In the genomic region with DNA sequence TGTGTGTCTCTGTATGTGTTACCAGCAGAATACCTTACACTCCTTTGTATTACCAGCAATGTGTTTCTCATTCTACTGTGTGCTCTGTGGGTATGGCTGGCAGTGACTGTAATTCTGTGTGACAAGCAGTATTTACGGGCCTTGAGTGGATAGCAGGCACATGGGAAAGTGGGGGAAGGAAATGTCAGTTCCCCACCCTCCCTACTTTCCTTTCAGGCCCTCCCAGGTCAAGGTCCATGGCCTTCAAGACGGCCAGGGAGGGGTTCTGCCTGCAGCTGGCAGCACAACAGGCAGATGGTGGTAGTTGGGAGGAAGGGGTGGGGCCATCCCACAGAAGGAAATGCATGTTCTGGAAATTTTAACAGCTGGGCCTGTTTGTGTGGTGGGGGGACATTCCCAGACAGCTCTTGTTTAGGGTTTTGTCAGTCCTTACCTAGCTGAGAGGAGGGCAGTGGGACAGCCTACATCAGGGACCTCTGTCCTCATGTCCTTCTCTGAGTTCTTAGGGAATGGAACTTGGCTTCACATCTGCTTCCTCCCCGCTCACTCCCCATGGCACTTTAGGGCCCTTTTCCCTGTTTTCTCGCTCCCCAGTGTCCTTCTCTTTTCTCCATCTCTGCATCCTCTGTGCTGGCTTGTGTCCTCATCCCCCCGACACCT, we compare ENCODE assay signal across 1 cellular context.
TF ChIP-seq lines count a peak whose summit lies in the region.

No MANE protein-coding gene starts in this region.

TF ChIP-seq in HepG2, 621 proteins besides CTCF, POLR2A, EP300 and RAD21 (continued from another document):
- TF ChIP-seq, protein P1, sequence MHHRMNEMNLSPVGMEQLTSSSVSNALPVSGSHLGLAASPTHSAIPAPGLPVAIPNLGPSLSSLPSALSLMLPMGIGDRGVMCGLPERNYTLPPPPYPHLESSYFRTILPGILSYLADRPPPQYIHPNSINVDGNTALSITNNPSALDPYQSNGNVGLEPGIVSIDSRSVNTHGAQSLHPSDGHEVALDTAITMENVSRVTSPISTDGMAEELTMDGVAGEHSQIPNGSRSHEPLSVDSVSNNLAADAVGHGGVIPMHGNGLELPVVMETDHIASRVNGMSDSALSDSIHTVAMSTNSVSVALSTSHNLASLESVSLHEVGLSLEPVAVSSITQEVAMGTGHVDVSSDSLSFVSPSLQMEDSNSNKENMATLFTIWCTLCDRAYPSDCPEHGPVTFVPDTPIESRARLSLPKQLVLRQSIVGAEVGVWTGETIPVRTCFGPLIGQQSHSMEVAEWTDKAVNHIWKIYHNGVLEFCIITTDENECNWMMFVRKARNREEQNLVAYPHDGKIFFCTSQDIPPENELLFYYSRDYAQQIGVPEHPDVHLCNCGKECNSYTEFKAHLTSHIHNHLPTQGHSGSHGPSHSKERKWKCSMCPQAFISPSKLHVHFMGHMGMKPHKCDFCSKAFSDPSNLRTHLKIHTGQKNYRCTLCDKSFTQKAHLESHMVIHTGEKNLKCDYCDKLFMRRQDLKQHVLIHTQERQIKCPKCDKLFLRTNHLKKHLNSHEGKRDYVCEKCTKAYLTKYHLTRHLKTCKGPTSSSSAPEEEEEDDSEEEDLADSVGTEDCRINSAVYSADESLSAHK (CRISPR knock-in tag; IDR thresholded peaks at IDR 0.05; ENCODE audit: borderline replicate concordance) = no peak
- TF ChIP-seq NFE2L1 (CRISPR knock-in tag; IDR thresholded peaks at IDR 0.05; ENCODE audit: borderline replicate concordance) (no peak), CHD4 (IDR thresholded peaks at IDR 0.05; ENCODE audit: borderline replicate concordance, low read length) (no peak), FOXA1 (IDR thresholded peaks at IDR 0.05) (no peak), FOXA1 (CRISPR knock-in tag; IDR thresholded peaks at IDR 0.05) (no peak), HNRNPK (IDR thresholded peaks at IDR 0.05; ENCODE audit: low read depth, low read length, poor library complexity, severe bottlenecking) (no peak), TRIM24 (CRISPR knock-in tag; IDR thresholded peaks at IDR 0.05) (no peak), NCOA1 (CRISPR knock-in tag; IDR thresholded peaks at IDR 0.05) (no peak), CAMTA2 (CRISPR knock-in tag; IDR thresholded peaks at IDR 0.05; ENCODE audit: borderline replicate concordance) (no peak), SMYD3 (CRISPR knock-in tag; IDR thresholded peaks at IDR 0.05) (no peak), SOX6 (IDR thresholded peaks at IDR 0.05) (no peak), SOX6 (CRISPR knock-in tag; IDR thresholded peaks at IDR 0.05) (peak; percentile 32), CENPT (CRISPR knock-in tag; IDR thresholded peaks at IDR 0.05; ENCODE audit: low read depth) (no peak), ZNF230 (CRISPR knock-in tag; IDR thresholded peaks at IDR 0.05) (no peak), KAT7 (CRISPR knock-in tag; IDR thresholded peaks at IDR 0.05; ENCODE audit: borderline replicate concordance) (no peak), PAF1 (CRISPR knock-in tag; IDR thresholded peaks at IDR 0.05) (0 out of 2 replicates have a peak, but pooled peaks have one; percentile 10), RARA (CRISPR knock-in tag; IDR thresholded peaks at IDR 0.05) (no peak), ZSCAN29 (CRISPR knock-in tag; conservative IDR thresholded peaks at IDR 0.05) (no peak)
- TF ChIP-seq, protein P2, sequence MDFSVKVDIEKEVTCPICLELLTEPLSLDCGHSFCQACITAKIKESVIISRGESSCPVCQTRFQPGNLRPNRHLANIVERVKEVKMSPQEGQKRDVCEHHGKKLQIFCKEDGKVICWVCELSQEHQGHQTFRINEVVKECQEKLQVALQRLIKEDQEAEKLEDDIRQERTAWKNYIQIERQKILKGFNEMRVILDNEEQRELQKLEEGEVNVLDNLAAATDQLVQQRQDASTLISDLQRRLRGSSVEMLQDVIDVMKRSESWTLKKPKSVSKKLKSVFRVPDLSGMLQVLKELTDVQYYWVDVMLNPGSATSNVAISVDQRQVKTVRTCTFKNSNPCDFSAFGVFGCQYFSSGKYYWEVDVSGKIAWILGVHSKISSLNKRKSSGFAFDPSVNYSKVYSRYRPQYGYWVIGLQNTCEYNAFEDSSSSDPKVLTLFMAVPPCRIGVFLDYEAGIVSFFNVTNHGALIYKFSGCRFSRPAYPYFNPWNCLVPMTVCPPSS (IDR thresholded peaks at IDR 0.05) = no peak
- TF ChIP-seq, protein P3, sequence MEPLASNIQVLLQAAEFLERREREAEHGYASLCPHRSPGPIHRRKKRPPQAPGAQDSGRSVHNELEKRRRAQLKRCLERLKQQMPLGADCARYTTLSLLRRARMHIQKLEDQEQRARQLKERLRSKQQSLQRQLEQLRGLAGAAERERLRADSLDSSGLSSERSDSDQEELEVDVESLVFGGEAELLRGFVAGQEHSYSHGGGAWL (CRISPR knock-in tag; IDR thresholded peaks at IDR 0.05) = no peak
- TF ChIP-seq, protein P4, sequence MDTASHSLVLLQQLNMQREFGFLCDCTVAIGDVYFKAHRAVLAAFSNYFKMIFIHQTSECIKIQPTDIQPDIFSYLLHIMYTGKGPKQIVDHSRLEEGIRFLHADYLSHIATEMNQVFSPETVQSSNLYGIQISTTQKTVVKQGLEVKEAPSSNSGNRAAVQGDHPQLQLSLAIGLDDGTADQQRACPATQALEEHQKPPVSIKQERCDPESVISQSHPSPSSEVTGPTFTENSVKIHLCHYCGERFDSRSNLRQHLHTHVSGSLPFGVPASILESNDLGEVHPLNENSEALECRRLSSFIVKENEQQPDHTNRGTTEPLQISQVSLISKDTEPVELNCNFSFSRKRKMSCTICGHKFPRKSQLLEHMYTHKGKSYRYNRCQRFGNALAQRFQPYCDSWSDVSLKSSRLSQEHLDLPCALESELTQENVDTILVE (CRISPR knock-in tag; IDR thresholded peaks at IDR 0.05) = no peak
- TF ChIP-seq, protein P5, sequence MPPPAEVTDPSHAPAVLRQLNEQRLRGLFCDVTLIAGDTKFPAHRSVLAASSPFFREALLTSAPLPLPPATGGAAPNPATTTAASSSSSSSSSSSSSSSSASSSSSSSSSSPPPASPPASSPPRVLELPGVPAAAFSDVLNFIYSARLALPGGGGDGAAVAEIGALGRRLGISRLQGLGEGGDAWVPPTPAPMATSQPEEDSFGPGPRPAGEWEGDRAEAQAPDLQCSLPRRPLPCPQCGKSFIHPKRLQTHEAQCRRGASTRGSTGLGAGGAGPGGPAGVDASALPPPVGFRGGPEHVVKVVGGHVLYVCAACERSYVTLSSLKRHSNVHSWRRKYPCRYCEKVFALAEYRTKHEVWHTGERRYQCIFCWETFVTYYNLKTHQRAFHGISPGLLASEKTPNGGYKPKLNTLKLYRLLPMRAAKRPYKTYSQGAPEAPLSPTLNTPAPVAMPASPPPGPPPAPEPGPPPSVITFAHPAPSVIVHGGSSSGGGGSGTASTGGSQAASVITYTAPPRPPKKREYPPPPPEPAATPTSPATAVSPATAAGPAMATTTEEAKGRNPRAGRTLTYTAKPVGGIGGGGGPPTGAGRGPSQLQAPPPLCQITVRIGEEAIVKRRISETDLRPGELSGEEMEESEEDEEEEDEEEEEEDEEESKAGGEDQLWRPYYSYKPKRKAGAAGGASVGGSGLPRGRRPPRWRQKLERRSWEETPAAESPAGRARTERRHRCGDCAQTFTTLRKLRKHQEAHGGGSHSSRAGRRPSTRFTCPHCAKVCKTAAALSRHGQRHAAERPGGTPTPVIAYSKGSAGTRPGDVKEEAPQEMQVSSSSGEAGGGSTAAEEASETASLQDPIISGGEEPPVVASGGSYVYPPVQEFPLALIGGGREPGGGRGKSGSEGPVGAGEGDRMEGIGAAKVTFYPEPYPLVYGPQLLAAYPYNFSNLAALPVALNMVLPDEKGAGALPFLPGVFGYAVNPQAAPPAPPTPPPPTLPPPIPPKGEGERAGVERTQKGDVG (CRISPR knock-in tag; IDR thresholded peaks at IDR 0.05; ENCODE audit: borderline replicate concordance) = no peak
- TF ChIP-seq, protein P6, sequence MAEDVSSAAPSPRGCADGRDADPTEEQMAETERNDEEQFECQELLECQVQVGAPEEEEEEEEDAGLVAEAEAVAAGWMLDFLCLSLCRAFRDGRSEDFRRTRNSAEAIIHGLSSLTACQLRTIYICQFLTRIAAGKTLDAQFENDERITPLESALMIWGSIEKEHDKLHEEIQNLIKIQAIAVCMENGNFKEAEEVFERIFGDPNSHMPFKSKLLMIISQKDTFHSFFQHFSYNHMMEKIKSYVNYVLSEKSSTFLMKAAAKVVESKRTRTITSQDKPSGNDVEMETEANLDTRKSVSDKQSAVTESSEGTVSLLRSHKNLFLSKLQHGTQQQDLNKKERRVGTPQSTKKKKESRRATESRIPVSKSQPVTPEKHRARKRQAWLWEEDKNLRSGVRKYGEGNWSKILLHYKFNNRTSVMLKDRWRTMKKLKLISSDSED (CRISPR knock-in tag; IDR thresholded peaks at IDR 0.05) = no peak
- TF ChIP-seq, protein P7, sequence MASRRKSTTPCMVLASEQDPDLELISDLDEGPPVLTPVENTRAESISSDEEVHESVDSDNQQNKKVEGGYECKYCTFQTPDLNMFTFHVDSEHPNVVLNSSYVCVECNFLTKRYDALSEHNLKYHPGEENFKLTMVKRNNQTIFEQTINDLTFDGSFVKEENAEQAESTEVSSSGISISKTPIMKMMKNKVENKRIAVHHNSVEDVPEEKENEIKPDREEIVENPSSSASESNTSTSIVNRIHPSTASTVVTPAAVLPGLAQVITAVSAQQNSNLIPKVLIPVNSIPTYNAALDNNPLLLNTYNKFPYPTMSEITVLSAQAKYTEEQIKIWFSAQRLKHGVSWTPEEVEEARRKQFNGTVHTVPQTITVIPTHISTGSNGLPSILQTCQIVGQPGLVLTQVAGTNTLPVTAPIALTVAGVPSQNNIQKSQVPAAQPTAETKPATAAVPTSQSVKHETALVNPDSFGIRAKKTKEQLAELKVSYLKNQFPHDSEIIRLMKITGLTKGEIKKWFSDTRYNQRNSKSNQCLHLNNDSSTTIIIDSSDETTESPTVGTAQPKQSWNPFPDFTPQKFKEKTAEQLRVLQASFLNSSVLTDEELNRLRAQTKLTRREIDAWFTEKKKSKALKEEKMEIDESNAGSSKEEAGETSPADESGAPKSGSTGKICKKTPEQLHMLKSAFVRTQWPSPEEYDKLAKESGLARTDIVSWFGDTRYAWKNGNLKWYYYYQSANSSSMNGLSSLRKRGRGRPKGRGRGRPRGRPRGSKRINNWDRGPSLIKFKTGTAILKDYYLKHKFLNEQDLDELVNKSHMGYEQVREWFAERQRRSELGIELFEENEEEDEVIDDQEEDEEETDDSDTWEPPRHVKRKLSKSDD (CRISPR knock-in tag; IDR thresholded peaks at IDR 0.05; ENCODE audit: low read depth) = no peak
- TF ChIP-seq, protein P8, sequence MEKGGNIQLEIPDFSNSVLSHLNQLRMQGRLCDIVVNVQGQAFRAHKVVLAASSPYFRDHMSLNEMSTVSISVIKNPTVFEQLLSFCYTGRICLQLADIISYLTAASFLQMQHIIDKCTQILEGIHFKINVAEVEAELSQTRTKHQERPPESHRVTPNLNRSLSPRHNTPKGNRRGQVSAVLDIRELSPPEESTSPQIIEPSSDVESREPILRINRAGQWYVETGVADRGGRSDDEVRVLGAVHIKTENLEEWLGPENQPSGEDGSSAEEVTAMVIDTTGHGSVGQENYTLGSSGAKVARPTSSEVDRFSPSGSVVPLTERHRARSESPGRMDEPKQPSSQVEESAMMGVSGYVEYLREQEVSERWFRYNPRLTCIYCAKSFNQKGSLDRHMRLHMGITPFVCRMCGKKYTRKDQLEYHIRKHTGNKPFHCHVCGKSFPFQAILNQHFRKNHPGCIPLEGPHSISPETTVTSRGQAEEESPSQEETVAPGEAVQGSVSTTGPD (CRISPR knock-in tag; IDR thresholded peaks at IDR 0.05) = no peak
- TF ChIP-seq, protein P9, sequence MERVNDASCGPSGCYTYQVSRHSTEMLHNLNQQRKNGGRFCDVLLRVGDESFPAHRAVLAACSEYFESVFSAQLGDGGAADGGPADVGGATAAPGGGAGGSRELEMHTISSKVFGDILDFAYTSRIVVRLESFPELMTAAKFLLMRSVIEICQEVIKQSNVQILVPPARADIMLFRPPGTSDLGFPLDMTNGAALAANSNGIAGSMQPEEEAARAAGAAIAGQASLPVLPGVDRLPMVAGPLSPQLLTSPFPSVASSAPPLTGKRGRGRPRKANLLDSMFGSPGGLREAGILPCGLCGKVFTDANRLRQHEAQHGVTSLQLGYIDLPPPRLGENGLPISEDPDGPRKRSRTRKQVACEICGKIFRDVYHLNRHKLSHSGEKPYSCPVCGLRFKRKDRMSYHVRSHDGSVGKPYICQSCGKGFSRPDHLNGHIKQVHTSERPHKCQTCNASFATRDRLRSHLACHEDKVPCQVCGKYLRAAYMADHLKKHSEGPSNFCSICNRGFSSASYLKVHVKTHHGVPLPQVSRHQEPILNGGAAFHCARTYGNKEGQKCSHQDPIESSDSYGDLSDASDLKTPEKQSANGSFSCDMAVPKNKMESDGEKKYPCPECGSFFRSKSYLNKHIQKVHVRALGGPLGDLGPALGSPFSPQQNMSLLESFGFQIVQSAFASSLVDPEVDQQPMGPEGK (CRISPR knock-in tag; IDR thresholded peaks at IDR 0.05) = peak; percentile 41
TF ChIP-seq in HepG2: peak in this region for 5.
